In genomic region chr18:28952339-28952738, GRCh38 we compare ENCODE assay signal across 24 cellular contexts.
"Had no signal": no experiment of that assay in that cellular context is flagged by ENCODE, and none has a peak within 500 bp of the region (broad histone marks: within the 10 kb centered on the region; RNA-seq: fewer than 3 reads in every experiment).

No MANE protein-coding gene starts in this region.

- H3K27ac Mint-ChIP-seq: natural killer cell; nephron; neural progenitor cell; progenitor cell of endocrine pancreas; stimulated activated effector memory CD8-positive, alpha-beta T cell treated with anti-CD3 and anti-CD28 coated beads, Interleukin-12 subunit alpha, Interleukin-12 subunit beta, amount 100 ng/mL, for 72 hours; stimulated activated naive B cell treated with anti-CD40 and anti-IgM and Interleukin-4, amounts not matched to agents 10 μg/mL and 1 μg/mL and 100 μg/mL, for 72 hours; stimulated activated naive CD8-positive, alpha-beta T cell treated with anti-CD3 and anti-CD28 coated beads, Interleukin-15, Interleukin-2, amounts not matched to agents 100 ng/mL and 50 ng/mL, for 24 hours had no signal

- DNase-seq: natural killer cell; occipital lobe; ovary; posterior cingulate gyrus; psoas muscle; right cardiac atrium; right lobe of liver; sigmoid colon; small intestine; stimulated activated CD4-positive, alpha-beta T cell treated with anti-CD3 and anti-CD28 coated beads, Interleukin-15, amount 100 ng/mL, for 24 hours; stimulated activated CD4-positive, alpha-beta T cell treated with anti-CD3 and anti-CD28 coated beads, Interleukin-2, amount 100 ng/mL, for 24 hours; stimulated activated CD4-positive, alpha-beta T cell treated with anti-CD3 and anti-CD28 coated beads, Interleukin-2, amount 100 ng/mL, for 48 hours; stimulated activated CD4-positive, alpha-beta T cell treated with anti-CD3 and anti-CD28 coated beads, Interleukin-4, amount 100 ng/mL, for 24 hours; stimulated activated naive B cell treated with anti-CD40 and anti-IgM and Interleukin-4, amounts not matched to agents 10 μg/mL and 1 μg/mL and 100 μg/mL, for 72 hours; stimulated activated naive CD4-positive, alpha-beta T cell treated with Interleukin-2 at 50 U/mL for 16 hours; stomach; thyroid gland; trophoblast cell; upper lobe of left lung had no signal

- H3K4me3 Mint-ChIP-seq: natural killer cell; nephron; neural progenitor cell; stimulated activated effector memory CD8-positive, alpha-beta T cell treated with anti-CD3 and anti-CD28 coated beads, Interleukin-12 subunit alpha, Interleukin-12 subunit beta, amount 100 ng/mL, for 72 hours; stimulated activated naive B cell treated with anti-CD40 and anti-IgM and Interleukin-4, amounts not matched to agents 10 μg/mL and 1 μg/mL and 100 μg/mL, for 72 hours; stimulated activated naive CD8-positive, alpha-beta T cell treated with anti-CD3 and anti-CD28 coated beads, Interleukin-15, Interleukin-2, amounts not matched to agents 100 ng/mL and 50 ng/mL, for 24 hours had no signal

- H3K36me3 Mint-ChIP-seq: natural killer cell; neural progenitor cell; stimulated activated effector memory CD8-positive, alpha-beta T cell treated with anti-CD3 and anti-CD28 coated beads, Interleukin-12 subunit alpha, Interleukin-12 subunit beta, amount 100 ng/mL, for 72 hours; stimulated activated naive B cell treated with anti-CD40 and anti-IgM and Interleukin-4, amounts not matched to agents 10 μg/mL and 1 μg/mL and 100 μg/mL, for 72 hours had no signal

- ATAC-seq: natural killer cell; psoas muscle; right cardiac atrium; right lobe of liver; stimulated activated effector memory CD8-positive, alpha-beta T cell treated with anti-CD3 and anti-CD28 coated beads, Interleukin-12 subunit alpha, Interleukin-12 subunit beta, amount 100 ng/mL, for 72 hours; stimulated activated naive B cell treated with anti-CD40 and anti-IgM and Interleukin-4, amounts not matched to agents 10 μg/mL and 1 μg/mL and 100 μg/mL, for 72 hours had no signal

- H3K4me1 Mint-ChIP-seq: natural killer cell; nephron; neural progenitor cell; stimulated activated effector memory CD8-positive, alpha-beta T cell treated with anti-CD3 and anti-CD28 coated beads, Interleukin-12 subunit alpha, Interleukin-12 subunit beta, amount 100 ng/mL, for 72 hours; stimulated activated naive B cell treated with anti-CD40 and anti-IgM and Interleukin-4, amounts not matched to agents 10 μg/mL and 1 μg/mL and 100 μg/mL, for 72 hours had no signal

- H3K27me3 Mint-ChIP-seq: progenitor cell of endocrine pancreas; stimulated activated naive B cell treated with anti-CD40 and anti-IgM and Interleukin-4, amounts not matched to agents 10 μg/mL and 1 μg/mL and 100 μg/mL, for 72 hours; stimulated activated naive CD8-positive, alpha-beta T cell treated with anti-CD3 and anti-CD28 coated beads, Interleukin-15, Interleukin-2, amounts not matched to agents 100 ng/mL and 50 ng/mL, for 24 hours had no signal
